ENCODE assay signal across 12 cellular contexts in the genomic region with DNA sequence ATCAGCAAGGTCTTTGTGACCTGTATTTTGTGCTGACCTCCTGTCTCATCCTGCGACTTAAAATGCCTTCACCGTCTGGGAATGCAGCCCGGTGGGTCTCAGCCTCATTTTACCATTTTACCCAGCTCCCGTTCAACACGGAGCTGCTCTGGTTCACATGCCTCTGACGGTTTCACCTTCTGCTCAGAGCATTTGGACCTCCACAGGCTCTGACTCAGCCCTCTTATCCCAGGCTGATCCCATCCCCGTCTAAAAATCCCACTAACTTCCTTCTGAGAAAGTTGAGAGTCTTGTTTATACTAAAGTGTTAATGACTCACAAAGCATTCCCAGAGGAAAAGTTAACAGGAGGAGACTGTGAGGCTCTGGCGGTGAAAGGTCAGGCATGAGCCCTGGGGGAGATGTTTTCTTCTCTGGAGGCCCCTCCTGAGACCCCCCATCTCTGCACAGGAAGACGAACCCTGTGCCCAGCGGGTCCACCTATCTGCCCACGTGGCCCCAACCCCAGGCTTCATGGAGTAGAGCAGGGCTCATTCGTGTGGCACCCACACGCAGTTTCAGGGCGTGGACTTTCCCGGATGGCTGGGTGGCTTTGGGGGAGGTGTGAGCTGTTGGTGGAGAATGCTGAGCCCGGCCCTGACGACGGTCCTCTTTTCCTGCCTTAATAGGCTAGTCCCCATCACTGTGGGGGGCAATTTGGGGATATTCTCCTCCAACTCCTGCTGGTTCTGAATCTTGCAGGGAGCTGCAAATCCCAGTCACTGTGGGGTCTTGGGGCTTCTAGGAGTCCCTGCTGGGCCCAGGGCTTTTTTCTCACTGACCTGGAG. TPM values are rescaled to one million over a fixed set of nuclear protein-coding genes. Genes with fewer than 3 reads are reported as not detected.
DNase-seq lines count a peak whose midpoint lies in the region; ATAC-seq and TF ChIP-seq lines count a peak whose summit lies in the region.
"Had no signal": no experiment of that assay in that cellular context is flagged by ENCODE, and none has a peak within 500 bp of the region (broad histone marks: within the 10 kb centered on the region; RNA-seq: fewer than 3 reads in every experiment).

No MANE protein-coding gene starts in this region.

- peak overlapping the region; percentile 57 for H3K9ac ChIP-seq in HCT116 (ENCODE audit: low read length)

- no TSS peak for BruUV-seq in HCT116 (replicated peaks; lab: Mats Ljungman, UMichigan)

- CTCF ChIA-PET in AG04450 (lab: Charles Lee) (interaction anchor here (1.0 to 6.0 kb wide), 5 partner anchors 8 to 149 kb away, joined by 3 to 45 read pairs (median 4); partner anchors contain the start of gene YTHDF1), HCT116 (lab: Charles Lee) (interaction anchor here (6.2 kb wide), 1 partner anchor 8 kb away, joined by 107 read pairs; no protein-coding TSS in a partner anchor)
- CTCF ChIA-PET in CD4-positive, alpha-beta T cell (lab: Charles Lee), result interaction anchor here (1.1 kb wide), 1 partner anchor 9 kb away, joined by 4 read pairs; no protein-coding TSS in a partner anchor

- H2AFZ ChIP-seq in HCT116 (ENCODE audit: low read depth, low read length, poor library complexity, severe bottlenecking), result peak overlapping the region; percentile 77
- H2AFZ ChIP-seq: GM23338 had no signal

- peak overlapping the region; percentile 80 for H3K4me2 ChIP-seq in HCT116 (ENCODE audit: low read length)
- H3K4me2 ChIP-seq: GM23338 had no signal

- H3K9me3 Mint-ChIP-seq in CD4-positive, alpha-beta T cell, result no peaks in the 10 kb centered on the region
- H3K9me3 Mint-ChIP-seq: GM23338; naive thymus-derived CD4-positive, alpha-beta T cell had no signal

- H3K27ac Mint-ChIP-seq in CD4-positive, alpha-beta T cell, result no peak overlapping the region
- H3K27ac Mint-ChIP-seq: GM23338; naive thymus-derived CD4-positive, alpha-beta T cell had no signal

- H3K4me3 ChIP-seq in AG04450 (ENCODE audit: low read depth, low read length), result peak overlapping the region; percentile 18
- peak overlapping the region; percentile 1 to 42; a peak in 3 of 4 replicates for H3K4me3 ChIP-seq in HCT116 (replicated peaks in 1 of 2; ENCODE audit: low read depth in 1 of 2, low read length in 2 of 2)
- no peak overlapping the region for H3K4me3 ChIP-seq in SJCRH30
- H3K4me3 ChIP-seq: GM23338 had no signal

- RAD21 ChIA-PET in HCT116 (lab: Charles Lee; ENCODE audit: low non-redundant PET in 1 of 2, low total read pairs in 2 of 2, uncharacterized antibody in 2 of 2, unreplicated experiment in 2 of 2), result interaction anchor here in 1 of 2 experiments (2.0 kb wide), 1 partner anchor 9 kb away, joined by 5 read pairs; no protein-coding TSS in a partner anchor

- DNase-seq in AG04450 (ENCODE audit: low read depth, low spot score) (peak; percentile 76), HCT116 (ENCODE audit: low read depth, low spot score) (peak; percentile 72), amniotic epithelial cell (ENCODE audit: low read depth) (peak; percentile 92), islet precursor cell (peak; percentile 99), SJCRH30 (no peak)
- no peak for DNase-seq in CD4-positive, alpha-beta T cell
- DNase-seq in activated T-cell treated with anti-CD3 and anti-CD28 coated beads, Interleukin-2, amount 50 U/mL, for 48 hours, result no peak
- DNase-seq: naive thymus-derived CD4-positive, alpha-beta T cell; stimulated activated naive CD8-positive, alpha-beta T cell treated with anti-CD3 and anti-CD28 coated beads, Interleukin-15, Interleukin-2, amounts not matched to agents 100 U/mL and 50 U/mL, for 24 hours had no signal

- no peak overlapping the region for H3K4me3 Mint-ChIP-seq in CD4-positive, alpha-beta T cell
- H3K4me3 Mint-ChIP-seq: GM23338; naive thymus-derived CD4-positive, alpha-beta T cell had no signal

- no peak for TF ChIP-seq RAD21 in HCT116 (IDR thresholded peaks at IDR 0.05; ENCODE audit: low read depth)

- no peaks in the 10 kb centered on the region for H3K9me2 ChIP-seq in HCT116 (ENCODE audit: insufficient read depth)

- ATAC-seq in HCT116, result peak; percentile 71
- ATAC-seq in CD4-positive, alpha-beta T cell (ENCODE audit: poor library complexity), result no peak
- ATAC-seq in GM21390 (IDR thresholded peaks at IDR 0.05; ENCODE audit: unreplicated experiment), result no peak
- ATAC-seq: GM23338; naive thymus-derived CD4-positive, alpha-beta T cell; stimulated activated naive CD8-positive, alpha-beta T cell treated with anti-CD3 and anti-CD28 coated beads, Interleukin-15, Interleukin-2, amounts not matched to agents 100 U/mL and 50 U/mL, for 24 hours had no signal

- H3K9me3 ChIP-seq in AG04450 (ENCODE audit: control insufficient read depth, insufficient read depth, low read length) (no peaks in the 10 kb centered on the region; the same call in 1 of the 2 replicates), HCT116 (ENCODE audit: control insufficient read depth in 1 of 2, insufficient read depth in 1 of 2, low read depth in 1 of 2, low read length in 2 of 2) (no peaks in the 10 kb centered on the region), SJCRH30 (replicated peaks) (no peaks in the 10 kb centered on the region)
- H3K9me3 ChIP-seq in CD4-positive, alpha-beta T cell (ENCODE audit: control insufficient read depth, low read length), result no peaks in the 10 kb centered on the region

- no peak for TF ChIP-seq CTCF in AG04450 (IDR thresholded peaks at IDR 0.05; ENCODE audit: low read depth, low read length)
- no peak for TF ChIP-seq CTCF in HCT116 (IDR thresholded peaks at IDR 0.05 in 2 of 3, conservative IDR thresholded peaks at IDR 0.05 in 1 of 3; ENCODE audit: borderline replicate concordance in 1 of 3, insufficient read depth in 1 of 3, low read depth in 2 of 3, low read length in 2 of 3)
- TF ChIP-seq CTCF in CD4-positive, alpha-beta T cell (IDR thresholded peaks at IDR 0.05), result no peak

- H3K4me1 ChIP-seq in HCT116 (ENCODE audit: control insufficient read depth in 1 of 2, insufficient read depth in 2 of 2, low read length in 2 of 2) (peaks cover 38 to 62% of the 10 kb centered on the region in 2 experiments), SJCRH30 (peaks cover 17% of the 10 kb centered on the region)

- no peaks in the 10 kb centered on the region for H3K79me2 ChIP-seq in HCT116 (ENCODE audit: insufficient read depth, low read length)

- POLR2A ChIA-PET in AG04450 (lab: Yijun Ruan, JAX) (interaction anchor here (1.2 kb wide), 1 partner anchor 9 kb away, joined by 5 read pairs; no protein-coding TSS in a partner anchor), HCT116 (lab: Charles Lee) (interaction anchor here (2.2 kb wide), 1 partner anchor 9 kb away, joined by 11 read pairs; no protein-coding TSS in a partner anchor)
- POLR2A ChIA-PET in CD4-positive, alpha-beta T cell (lab: Charles Lee), result no interaction called here

- no peaks in the 10 kb centered on the region for H4K20me1 ChIP-seq in HCT116 (ENCODE audit: insufficient read depth)

- intact Hi-C loops in HCT116 (cut with micrococcal nuclease), result loop anchor here (5.0 kb wide), 1 partner anchor 40 kb away; the partner anchor contains the start of gene ARFGAP1
- intact Hi-C loops in CD4-positive, alpha-beta T cell (cut with DNase I, micrococcal nuclease), result no loop called here

- H3K36me3 ChIP-seq in HCT116 (ENCODE audit: control insufficient read depth in 1 of 2, insufficient read depth in 2 of 2, low read length in 2 of 2), result no peaks in the 10 kb centered on the region
- H3K36me3 ChIP-seq in SJCRH30, result no peaks in the 10 kb centered on the region

- H3K27ac ChIP-seq in AG04450 (ENCODE audit: low read depth, low read length) (peak overlapping the region; percentile 87), HCT116 (ENCODE audit: low read depth, low read length) (peak overlapping the region; percentile 69), SJCRH30 (no peak overlapping the region)
- H3K27ac ChIP-seq in CD4-positive, alpha-beta T cell (ENCODE audit: low read depth, low read length), result no peak overlapping the region
- H3K27ac ChIP-seq: C4-2B had no signal

- no peak for TF ChIP-seq POLR2A in HCT116 (IDR thresholded peaks at IDR 0.05; ENCODE audit: borderline replicate concordance, extremely low read depth, insufficient read depth, insufficient read length)

- H3K36me3 Mint-ChIP-seq in CD4-positive, alpha-beta T cell (ENCODE audit: low read depth), result no peaks in the 10 kb centered on the region
- H3K36me3 Mint-ChIP-seq: naive thymus-derived CD4-positive, alpha-beta T cell had no signal

- H3K4me1 Mint-ChIP-seq in CD4-positive, alpha-beta T cell (ENCODE audit: low read depth), result peaks cover 4% of the 10 kb centered on the region

- H3K27me3 Mint-ChIP-seq in CD4-positive, alpha-beta T cell, result peaks cover 38% of the 10 kb centered on the region

- H3K27me3 ChIP-seq in AG04450 (ENCODE audit: control insufficient read depth, insufficient read depth, low read length) (no peaks in the 10 kb centered on the region), HCT116 (ENCODE audit: insufficient read depth, low read length) (no peaks in the 10 kb centered on the region), SJCRH30 (peaks cover 81% of the 10 kb centered on the region)
- H3K27me3 ChIP-seq in CD4-positive, alpha-beta T cell (ENCODE audit: control insufficient read depth, insufficient read depth, low read length), result peaks cover 49% of the 10 kb centered on the region

TF ChIP-seq in HCT116, 20 proteins besides CTCF, POLR2A, EP300 and RAD21 (continues in another document):
- TF ChIP-seq SIN3A (IDR thresholded peaks at IDR 0.05; ENCODE audit: low read depth), result no peak
- TF ChIP-seq SP1 (IDR thresholded peaks at IDR 0.05; ENCODE audit: low read depth), result no peak; the same call in none of the 2 replicates

RNA-seq across cellular contexts. Expression of gene BIRC7, which starts 3.3 kb away (rescaled TPM):
- polyA plus RNA-seq in AG04450 (2011; rRNA removed), result not detected in 2 replicates
- not detected in 2 replicates for polyA minus RNA-seq in AG04450 (2011; rRNA and poly(A)+ RNA removed)
- 0.96 TPM for total RNA-seq in HCT116 (2021; ENCODE audit: unreplicated experiment)
- polyA plus RNA-seq in HCT116 (2012), result 0.68 and 0.84 TPM in 2 replicates
- not detected for total RNA-seq in CD4-positive, alpha-beta T cell
- total RNA-seq in SJCRH30 (2014; rRNA removed; shearing (Covaris generic)), result 0.10 TPM in 1 of 2 replicates, not detected in the other
- total RNA-seq: naive thymus-derived CD4-positive, alpha-beta T cell had no signal
- polyA plus RNA-seq: naive thymus-derived CD4-positive, alpha-beta T cell had no signal

RNA-seq across cellular contexts. Expression of gene YTHDF1, which starts 16.5 kb away (rescaled TPM):
- 22.3 and 22.4 TPM in 2 replicates for polyA plus RNA-seq in AG04450 (2011; rRNA removed)
- polyA minus RNA-seq in AG04450 (2011; rRNA and poly(A)+ RNA removed), result 21.9 and 25.5 TPM in 2 replicates
- total RNA-seq in HCT116 (2021; ENCODE audit: unreplicated experiment), result 42.8 TPM
- 25.1 and 25.2 TPM in 2 replicates for polyA plus RNA-seq in HCT116 (2012)
- 10 to 100 TPM; 43.7 to 44.1 TPM for total RNA-seq in CD4-positive, alpha-beta T cell
- 83.2 and 84.4 TPM in 2 replicates for total RNA-seq in SJCRH30 (2014; rRNA removed; shearing (Covaris generic))

RNA-seq across cellular contexts. Expression of gene NKAIN4, which starts 21.8 kb away (rescaled TPM):
- not detected in 2 replicates for polyA plus RNA-seq in AG04450 (2011; rRNA removed)
- polyA minus RNA-seq in AG04450 (2011; rRNA and poly(A)+ RNA removed), result not detected in 2 replicates
- total RNA-seq in HCT116 (2021; ENCODE audit: unreplicated experiment), result not detected
- polyA plus RNA-seq in HCT116 (2012), result not detected in 2 replicates
- not detected for total RNA-seq in CD4-positive, alpha-beta T cell
- 15.5 and 16.4 TPM in 2 replicates for total RNA-seq in SJCRH30 (2014; rRNA removed; shearing (Covaris generic))
- total RNA-seq: naive thymus-derived CD4-positive, alpha-beta T cell had no signal
- polyA plus RNA-seq: naive thymus-derived CD4-positive, alpha-beta T cell had no signal

RNA-seq across cellular contexts. Expression of gene ARFGAP1, which starts 40.2 kb away (rescaled TPM):
- 52.6 and 70.9 TPM in 2 replicates for polyA plus RNA-seq in AG04450 (2011; rRNA removed)
- 53.0 and 79.9 TPM in 2 replicates for polyA minus RNA-seq in AG04450 (2011; rRNA and poly(A)+ RNA removed)
- total RNA-seq in HCT116 (2021; ENCODE audit: unreplicated experiment), result 94.4 TPM
- polyA plus RNA-seq in HCT116 (2012), result 62.4 and 87.4 TPM in 2 replicates
- 100 to 1,000 TPM; 120 TPM for total RNA-seq in CD4-positive, alpha-beta T cell
- 72.5 and 96.8 TPM in 2 replicates for total RNA-seq in SJCRH30 (2014; rRNA removed; shearing (Covaris generic))

Comparison
In these comparisons a context has a peak if more than half of its experiments do, and no peak if none do; other contexts are left out.
1. DNase-seq: peak in AG04450 (single experiment), HCT116 (single experiment), amniotic epithelial cell (single experiment) and islet precursor cell (single experiment); none in CD4-positive, alpha-beta T cell (0 of 10), SJCRH30 (0 of 2) and activated T-cell treated with anti-CD3 and anti-CD28 coated beads, Interleukin-2, amount 50 U/mL, for 48 hours (0 of 2).
2. H3K27ac ChIP-seq: peak in AG04450 (single experiment) and HCT116 (single experiment); none in CD4-positive, alpha-beta T cell (single experiment) and SJCRH30 (single experiment).
3. RNA of gene NKAIN4, which starts 21.8 kb away (total RNA-seq): 15.5 to 16.4 TPM in SJCRH30; not detected in HCT116 (single experiment) and not detected in CD4-positive, alpha-beta T cell; every median in the first group is over 10 times any median in the second.